ENCODE assay signal across 8 cellular contexts in genomic region chr4:149914521-149915115, GRCh38.
A peak's percentile ranks its signal among the peaks of the same experiment; 100 is the strongest.
DNase-seq lines count a peak whose midpoint lies in the region; ATAC-seq and TF ChIP-seq lines count a peak whose summit lies in the region.

No MANE protein-coding gene starts in this region.

- no peak for DNase-seq in AG09319 (ENCODE audit: extremely low read depth, low read depth)
- DNase-seq in G401 (ENCODE audit: low spot score) = peak; percentile 11
- peak; percentile 62 for DNase-seq in H9
- peak; percentile 53 for DNase-seq in LoVo (ENCODE audit: low spot score)
- DNase-seq in WERI-Rb-1 = peak; percentile 76
- DNase-seq in iPS DF 6.9 (ENCODE audit: low read depth, low spot score) = peak; percentile 39
- no peak for DNase-seq in type B pancreatic cell (ENCODE audit: extremely low spot score, unreplicated experiment)

- no peak overlapping the region for H4K8ac ChIP-seq in H9 (replicated peaks; ENCODE audit: insufficient read length, low read depth, low read length)

- H3K36me3 Mint-ChIP-seq in H9 (ENCODE audit: insufficient read depth in 1 of 3, low read depth in 3 of 3) (no peaks in the 10 kb centered on the region), type B pancreatic cell (no peaks in the 10 kb centered on the region)
- no peaks in the 10 kb centered on the region for H3K36me3 Mint-ChIP-seq in stimulated activated memory B cell treated with anti-CD40 and anti-IgM and Interleukin-4, amounts not matched to agents 10 μg/mL and 1 μg/mL and 100 μg/mL, for 72 hours

- no peaks in the 10 kb centered on the region for H3K9me3 ChIP-seq in H9 (ENCODE audit: control insufficient read depth, low read depth, low read length)
- no peaks in the 10 kb centered on the region for H3K9me3 ChIP-seq in WERI-Rb-1 (ENCODE audit: severe bottlenecking)
- H3K9me3 ChIP-seq in iPS DF 6.9 (ENCODE audit: control insufficient read depth, insufficient read depth, low read length) = no peaks in the 10 kb centered on the region

- H3K4me3 Mint-ChIP-seq in H9 (no peak overlapping the region), type B pancreatic cell (no peak overlapping the region)
- no peak overlapping the region for H3K4me3 Mint-ChIP-seq in stimulated activated memory B cell treated with anti-CD40 and anti-IgM and Interleukin-4, amounts not matched to agents 10 μg/mL and 1 μg/mL and 100 μg/mL, for 72 hours

- H4K5ac ChIP-seq in H9 (ENCODE audit: insufficient read length, low read depth, low read length) = no peak overlapping the region

- H2BK12ac ChIP-seq in H9 (ENCODE audit: insufficient read length, low read depth, low read length) = no peak overlapping the region

- H3K9ac ChIP-seq in H9 (ENCODE audit: extremely low read depth, insufficient read length, low read length) = no peak overlapping the region

- H4K91ac ChIP-seq in H9 (ENCODE audit: insufficient read length, low read depth, low read length) = no peak overlapping the region

- H3K4me1 ChIP-seq in H9 (ENCODE audit: insufficient read depth, low read length) = no peaks in the 10 kb centered on the region; the same call in 1 of the 2 replicates
- no peaks in the 10 kb centered on the region for H3K4me1 ChIP-seq in iPS DF 6.9 (ENCODE audit: control insufficient read depth, insufficient read depth, low read length)

- no peak overlapping the region for H2AFZ ChIP-seq in H9 (ENCODE audit: low read length)

- in situ Hi-C loops in G401 (cut with HindIII; ENCODE audit: low sequenced_read_pairs) = no loop called here

- peaks cover 8% of the 10 kb centered on the region in 2 experiments; a peak in 3 of 4 replicates for H3K4me1 Mint-ChIP-seq in H9
- peaks cover 27% of the 10 kb centered on the region for H3K4me1 Mint-ChIP-seq in type B pancreatic cell (ENCODE audit: unreplicated experiment)
- H3K4me1 Mint-ChIP-seq in stimulated activated memory B cell treated with anti-CD40 and anti-IgM and Interleukin-4, amounts not matched to agents 10 μg/mL and 1 μg/mL and 100 μg/mL, for 72 hours = no peaks in the 10 kb centered on the region

- H3K27me3 Mint-ChIP-seq in H9 (ENCODE audit: low read depth) (no peaks in the 10 kb centered on the region), type B pancreatic cell (peaks cover 3% of the 10 kb centered on the region)
- no peaks in the 10 kb centered on the region for H3K27me3 Mint-ChIP-seq in stimulated activated memory B cell treated with anti-CD40 and anti-IgM and Interleukin-4, amounts not matched to agents 10 μg/mL and 1 μg/mL and 100 μg/mL, for 72 hours

- H3K27ac Mint-ChIP-seq in H9 (no peak overlapping the region), type B pancreatic cell (no peak overlapping the region)
- H3K27ac Mint-ChIP-seq in stimulated activated memory B cell treated with anti-CD40 and anti-IgM and Interleukin-4, amounts not matched to agents 10 μg/mL and 1 μg/mL and 100 μg/mL, for 72 hours = no peak overlapping the region

- no peaks in the 10 kb centered on the region for H3K79me1 ChIP-seq in H9 (ENCODE audit: insufficient read depth, low read depth, low read length, poor library complexity, severe bottlenecking)

- no peak overlapping the region for H3K27ac ChIP-seq in H9 (ENCODE audit: insufficient read length, low read depth, low read length)
- no peak overlapping the region for H3K27ac ChIP-seq in WERI-Rb-1
- no peak overlapping the region for H3K27ac ChIP-seq in iPS DF 6.9 (ENCODE audit: low read length)

- no peak overlapping the region for H3K23ac ChIP-seq in H9 (ENCODE audit: insufficient read length, low read depth, low read length)

- no peak overlapping the region for H3T11ph ChIP-seq in H9 (ENCODE audit: low read length)

- no CpG with 5 or more reads among the region's 5 CpGs for WGBS in H9 (ENCODE audit: extremely low coverage, insufficient read length, low lambda C conversion rate)
- WGBS in iPS DF 6.9 (ENCODE audit: insufficient coverage, insufficient read length) = no CpG with 5 or more reads among the region's 5 CpGs

- no peaks in the 10 kb centered on the region for H4K20me1 ChIP-seq in H9 (ENCODE audit: control insufficient read depth, insufficient read depth, insufficient read length)

- H2BK5ac ChIP-seq in H9 (ENCODE audit: insufficient read length, low read length) = no peak overlapping the region

- H3K36me3 ChIP-seq in WERI-Rb-1 (no peaks in the 10 kb centered on the region), iPS DF 6.9 (ENCODE audit: control insufficient read depth, insufficient read depth, low read length) (no peaks in the 10 kb centered on the region)

- H3K4ac ChIP-seq in H9 (ENCODE audit: low read depth, low read length) = no peak overlapping the region

- no peak overlapping the region for H2BK15ac ChIP-seq in H9 (ENCODE audit: low read depth, low read length)

- H3K4me3 ChIP-seq in WERI-Rb-1 (ENCODE audit: low read depth, low read length) = no peak overlapping the region
- H3K4me3 ChIP-seq in iPS DF 6.9 (ENCODE audit: low read length) = no peak overlapping the region

- no peak overlapping the region for H3K14ac ChIP-seq in H9 (ENCODE audit: insufficient read depth, low read length)

- H3K18ac ChIP-seq in H9 (ENCODE audit: insufficient read length, low read depth, low read length) = no peak overlapping the region

- no peaks in the 10 kb centered on the region for H3K23me2 ChIP-seq in H9 (ENCODE audit: insufficient read length, low read depth, low read length, poor library complexity, severe bottlenecking)

- TF ChIP-seq CTCF in AG09319 (IDR thresholded peaks at IDR 0.05; ENCODE audit: low read depth, low read length) (peak; percentile 86), H9 (conservative IDR thresholded peaks at IDR 0.05) (peak; percentile 91), WERI-Rb-1 (IDR thresholded peaks at IDR 0.05; ENCODE audit: low read depth, low read length) (peak; percentile 84), type B pancreatic cell (conservative IDR thresholded peaks at IDR 0.05) (peak; percentile 88)

- no peaks in the 10 kb centered on the region; a peak in 3 of 5 replicates for H3K9me3 Mint-ChIP-seq in H9
- no peaks in the 10 kb centered on the region for H3K9me3 Mint-ChIP-seq in type B pancreatic cell
- no peaks in the 10 kb centered on the region for H3K9me3 Mint-ChIP-seq in stimulated activated memory B cell treated with anti-CD40 and anti-IgM and Interleukin-4, amounts not matched to agents 10 μg/mL and 1 μg/mL and 100 μg/mL, for 72 hours

- H3K27me3 ChIP-seq in H9 (ENCODE audit: insufficient read depth, low read length) (no peaks in the 10 kb centered on the region), WERI-Rb-1 (ENCODE audit: insufficient read depth, low read depth, severe bottlenecking) (no peaks in the 10 kb centered on the region), iPS DF 6.9 (ENCODE audit: control insufficient read depth, insufficient read depth, low read length) (no peaks in the 10 kb centered on the region)

- no peaks in the 10 kb centered on the region for H3K79me2 ChIP-seq in H9 (ENCODE audit: insufficient read depth, low read length)

- no peak overlapping the region for H3K56ac ChIP-seq in H9 (ENCODE audit: insufficient read length, low read depth, low read length)

- no peak overlapping the region for H2BK120ac ChIP-seq in H9 (ENCODE audit: low read depth, low read length, poor library complexity, severe bottlenecking)

- H2BK20ac ChIP-seq in H9 (ENCODE audit: low read depth, low read length, poor library complexity, severe bottlenecking) = no peak overlapping the region

- H3K4me2 ChIP-seq in H9 (ENCODE audit: insufficient read depth, insufficient read length, low read length) = no peak overlapping the region

- no peak overlapping the region for H2AK5ac ChIP-seq in H9 (ENCODE audit: insufficient read length, low read length)

- ATAC-seq in stimulated activated memory B cell treated with anti-CD40 and anti-IgM and Interleukin-4, amounts not matched to agents 10 μg/mL and 1 μg/mL and 100 μg/mL, for 72 hours = no peak

Comparison
In these comparisons a context has a peak if more than half of its experiments do, and no peak if none do; other contexts are left out.
1. DNase-seq: peak in G401 (single experiment), H9 (single experiment), LoVo (single experiment), WERI-Rb-1 (single experiment) and iPS DF 6.9 (single experiment); none in AG09319 (single experiment) and type B pancreatic cell (single experiment).
2. Peak in every context shown above with its lines, with median percentiles within 50 percentile points of each other: CTCF ChIP-seq.